In the genomic region with DNA sequence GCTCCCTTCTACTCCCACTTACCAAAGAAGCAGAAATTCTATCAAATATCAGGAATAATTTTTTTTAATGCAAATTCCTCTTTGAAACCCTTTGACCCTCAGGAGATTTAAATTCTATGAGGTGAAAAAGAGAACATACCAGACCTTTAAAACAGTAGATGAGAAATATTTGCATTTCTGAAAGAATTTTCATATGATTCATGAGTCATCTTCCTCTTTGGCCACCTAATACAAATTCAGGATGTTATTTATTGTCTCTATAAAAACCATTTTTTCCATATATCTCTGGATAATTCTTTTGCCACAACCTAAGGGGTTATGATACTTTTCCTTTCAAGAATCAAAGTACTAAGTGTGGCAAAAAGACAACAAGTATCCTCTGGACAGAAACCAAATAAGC, we compare ENCODE assay signal across 21 cellular contexts.
DNase-seq lines count a peak whose midpoint lies in the region; FAIRE-seq and TF ChIP-seq lines count a peak whose summit lies in the region.
"Had no signal": no experiment of that assay in that cellular context is flagged by ENCODE, and none has a peak within 500 bp of the region (broad histone marks: within the 10 kb centered on the region; RNA-seq: fewer than 3 reads in every experiment).

No MANE protein-coding gene starts in this region.

- H3K4me3 ChIP-seq in brain microvascular endothelial cell (ENCODE audit: low read depth, low read length) (no peak overlapping the region), kidney (ENCODE audit: low read length in 2 of 2) (no peak overlapping the region)
- H3K4me3 ChIP-seq: thoracic aorta had no signal

- TF ChIP-seq CTCF in brain microvascular endothelial cell (IDR thresholded peaks at IDR 0.05; ENCODE audit: low read depth, low read length, missing control alignments) (no peak), kidney (IDR thresholded peaks at IDR 0.05; ENCODE audit: borderline replicate concordance, extremely low read depth, insufficient read depth) (no peak)

- no peak for FAIRE-seq in kidney (lab: Jason Lieb, UNC)
- FAIRE-seq: GM12892, islet of Langerhans, small intestine had no signal

- DNase-seq in HS-27A (ENCODE audit: low read depth) = peak; percentile 47
- DNase-seq in brain microvascular endothelial cell = no peak
- DNase-seq in foreskin melanocyte = peak; percentile 17
- DNase-seq in NCI-H2227 (lab: John Stamatoyannopoulos, UW; ENCODE audit: unreplicated experiment) = no peak
- no peak for DNase-seq in kidney
- no peak for DNase-seq in UCSD-AML1 (lab: John Stamatoyannopoulos, UW; ENCODE audit: unreplicated experiment)
- DNase-seq in NCI-H187 (lab: John Stamatoyannopoulos, UW) = no peak
- DNase-seq: activated CD4-positive, alpha-beta memory T cell treated with anti-CD3 and anti-CD28 coated beads, Interleukin-2, amount 10 ng/mL, durations not matched to agents 7 days and 5 days; activated effector memory CD4-positive, alpha-beta T cell treated with anti-CD3 and anti-CD28 coated beads, Interleukin-2, amount 50 U/mL, for 16 hours; activated naive CD8-positive, alpha-beta T cell treated with anti-CD3 and anti-CD28 coated beads, Interleukin-2, amount 50 U/mL, for 24 hours; activated T-cell treated with anti-CD3 and anti-CD28 coated beads for 4 hours; AML-193; DMS79 treated with DMSO at 0.1 percent for 48 hours; hippocampal formation; NCI-H1105; small intestine; stimulated activated naive CD4-positive, alpha-beta T cell had no signal

- H3K27me3 ChIP-seq in brain microvascular endothelial cell (replicated peaks) = no peaks in the 10 kb centered on the region
- H3K27me3 ChIP-seq: foreskin keratinocyte had no signal

- in situ Hi-C loops in brain microvascular endothelial cell (cut with HindIII; ENCODE audit: low pct_ligation_motif_present, low sequenced_read_pairs) = no loop called here

- H3K36me3 ChIP-seq in brain microvascular endothelial cell (replicated peaks) = no peaks in the 10 kb centered on the region
- no peaks in the 10 kb centered on the region for H3K36me3 ChIP-seq in kidney (ENCODE audit: control insufficient read depth in 1 of 2, insufficient read depth in 2 of 2, low read length in 2 of 2)
- H3K36me3 ChIP-seq: thoracic aorta had no signal

- no peaks in the 10 kb centered on the region for H3K9me3 ChIP-seq in kidney (ENCODE audit: control insufficient read depth in 1 of 2, low read length in 2 of 2)
- H3K9me3 ChIP-seq: thoracic aorta had no signal

- peak overlapping the region; percentile 80 for H3K27ac ChIP-seq in brain microvascular endothelial cell
- no peak overlapping the region for H3K27ac ChIP-seq in kidney (ENCODE audit: low read depth in 2 of 2, low read length in 2 of 2)
- H3K27ac ChIP-seq: foreskin keratinocyte, thoracic aorta had no signal

- no peak overlapping the region for H3K9ac ChIP-seq in kidney (ENCODE audit: low read length in 2 of 2)

- H3K4me1 ChIP-seq in kidney (ENCODE audit: control insufficient read depth in 1 of 2, insufficient read depth in 1 of 2, low read depth in 1 of 2, low read length in 2 of 2) = no peaks in the 10 kb centered on the region

- intact Hi-C loops in kidney (cut with DNase I) = no loop called here

Comparison
In these comparisons a context has a peak if more than half of its experiments do, and no peak if none do; other contexts are left out.
1. DNase-seq: peak in HS-27A (single experiment) and foreskin melanocyte (single experiment); none in brain microvascular endothelial cell (single experiment), NCI-H2227 (single experiment), kidney (single experiment), UCSD-AML1 (single experiment) and NCI-H187 (0 of 2).